ENCODE assay signal across 7 cellular contexts in the genomic region with DNA sequence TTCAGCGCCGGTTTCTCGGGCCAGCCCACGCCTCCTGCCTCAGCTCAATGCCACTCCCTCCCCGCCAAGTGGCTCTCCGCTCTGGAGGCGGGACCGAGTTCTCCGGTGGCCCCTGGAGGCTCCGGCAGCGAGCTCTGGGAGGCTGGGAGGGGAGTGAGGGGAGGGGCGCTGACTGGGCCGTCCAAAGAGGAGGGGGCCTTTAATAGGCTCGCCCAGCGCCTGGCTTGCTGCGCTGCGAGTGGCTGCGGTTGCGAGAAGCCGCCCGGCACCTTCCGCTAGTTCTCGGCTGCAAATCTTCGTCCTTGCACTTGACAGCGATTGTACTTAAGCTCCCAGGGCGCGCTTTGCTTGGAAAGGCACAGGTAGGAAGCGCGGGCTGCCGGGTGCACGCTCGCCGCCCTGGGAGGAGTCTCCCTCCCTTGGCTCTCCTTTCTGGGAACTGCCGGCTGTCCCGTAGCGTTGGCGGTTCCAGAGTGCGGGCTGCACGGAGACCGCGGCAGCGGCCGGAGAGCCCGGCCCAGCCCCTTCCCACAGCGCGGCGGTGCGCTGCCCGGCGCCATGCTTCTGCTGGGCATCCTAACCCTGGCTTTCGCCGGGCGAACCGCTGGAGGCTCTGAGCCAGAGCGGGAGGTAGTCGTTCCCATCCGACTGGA. TPM values are rescaled to one million over a fixed set of nuclear protein-coding genes. Genes with fewer than 3 reads are reported as not detected.
DNase-seq lines count a peak whose midpoint lies in the region; TF ChIP-seq lines count a peak whose summit lies in the region.

A gene with protein sequence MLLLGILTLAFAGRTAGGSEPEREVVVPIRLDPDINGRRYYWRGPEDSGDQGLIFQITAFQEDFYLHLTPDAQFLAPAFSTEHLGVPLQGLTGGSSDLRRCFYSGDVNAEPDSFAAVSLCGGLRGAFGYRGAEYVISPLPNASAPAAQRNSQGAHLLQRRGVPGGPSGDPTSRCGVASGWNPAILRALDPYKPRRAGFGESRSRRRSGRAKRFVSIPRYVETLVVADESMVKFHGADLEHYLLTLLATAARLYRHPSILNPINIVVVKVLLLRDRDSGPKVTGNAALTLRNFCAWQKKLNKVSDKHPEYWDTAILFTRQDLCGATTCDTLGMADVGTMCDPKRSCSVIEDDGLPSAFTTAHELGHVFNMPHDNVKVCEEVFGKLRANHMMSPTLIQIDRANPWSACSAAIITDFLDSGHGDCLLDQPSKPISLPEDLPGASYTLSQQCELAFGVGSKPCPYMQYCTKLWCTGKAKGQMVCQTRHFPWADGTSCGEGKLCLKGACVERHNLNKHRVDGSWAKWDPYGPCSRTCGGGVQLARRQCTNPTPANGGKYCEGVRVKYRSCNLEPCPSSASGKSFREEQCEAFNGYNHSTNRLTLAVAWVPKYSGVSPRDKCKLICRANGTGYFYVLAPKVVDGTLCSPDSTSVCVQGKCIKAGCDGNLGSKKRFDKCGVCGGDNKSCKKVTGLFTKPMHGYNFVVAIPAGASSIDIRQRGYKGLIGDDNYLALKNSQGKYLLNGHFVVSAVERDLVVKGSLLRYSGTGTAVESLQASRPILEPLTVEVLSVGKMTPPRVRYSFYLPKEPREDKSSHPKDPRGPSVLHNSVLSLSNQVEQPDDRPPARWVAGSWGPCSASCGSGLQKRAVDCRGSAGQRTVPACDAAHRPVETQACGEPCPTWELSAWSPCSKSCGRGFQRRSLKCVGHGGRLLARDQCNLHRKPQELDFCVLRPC (plus strand): TSS at position 230 of the 653 bp plus-strand sequence. CDS start 329 bp downstream, at position 559.

- POLR2A ChIA-PET in GM10248 (lab: Yijun Ruan, JAX) = no interaction called here

- no peak within 1 kb of the TSS for H3K23ac ChIP-seq in mesendoderm (ENCODE audit: low read length)

- no peak within 1 kb of the TSS for H4K8ac ChIP-seq in mesendoderm (ENCODE audit: low read depth, low read length)

- H3K27ac ChIP-seq in mesendoderm (ENCODE audit: low read depth, low read length) (no peak within 1 kb of the TSS), subcutaneous abdominal adipose tissue (ENCODE audit: low read depth, low read length) (peak within 1 kb of the TSS; percentile 85)

- H3K27me3 ChIP-seq in mesendoderm (ENCODE audit: insufficient read depth, low read length, poor library complexity) (no peaks in the 10 kb centered on the region), subcutaneous abdominal adipose tissue (ENCODE audit: control insufficient read depth in 5 of 5, insufficient read depth in 4 of 5, low read length in 5 of 5) (peaks cover 0 to 4% (median 0%) of the 10 kb centered on the region in 5 donors)

- H3K9me3 Mint-ChIP-seq in endothelial cell (ENCODE audit: unreplicated experiment) = no peaks in the 10 kb centered on the region

- H3K27me3 Mint-ChIP-seq in endothelial cell (ENCODE audit: unreplicated experiment) = peaks cover 12% of the 10 kb centered on the region

- H3K56ac ChIP-seq in mesendoderm (ENCODE audit: low read length) = peak within 1 kb of the TSS; percentile 71

- no peak within 1 kb of the TSS for H3K27ac Mint-ChIP-seq in endothelial cell (ENCODE audit: unreplicated experiment)

- H4K5ac ChIP-seq in mesendoderm (ENCODE audit: low read length) = no peak within 1 kb of the TSS

- no peaks in the 10 kb centered on the region for H3K79me1 ChIP-seq in mesendoderm (ENCODE audit: low read length)

- H3K79me2 ChIP-seq in mesendoderm (ENCODE audit: control insufficient read depth, insufficient read depth, low read length) = no peaks in the 10 kb centered on the region

- no peak within 1 kb of the TSS for H2BK5ac ChIP-seq in mesendoderm (ENCODE audit: low read length)

- peak within 1 kb of the TSS; percentile 70 for H3K9ac ChIP-seq in mesendoderm (ENCODE audit: low read length)
- H3K9ac ChIP-seq in subcutaneous abdominal adipose tissue (ENCODE audit: low read length in 5 of 5) = peak within 1 kb of the TSS in 4 of 5 donors; percentile 74 to 88 (median 80)

- H3K9me3 ChIP-seq in subcutaneous abdominal adipose tissue (ENCODE audit: control insufficient read depth in 5 of 5, low read length in 5 of 5) = no peaks in the 10 kb centered on the region

- no peak within 1 kb of the TSS for H3K4ac ChIP-seq in mesendoderm (ENCODE audit: low read depth, low read length)

- H3K4me2 ChIP-seq in mesendoderm (ENCODE audit: low read length) = peak within 1 kb of the TSS; percentile 94

- H2AK5ac ChIP-seq in mesendoderm (ENCODE audit: low read length) = no peak within 1 kb of the TSS

- H3K4me1 ChIP-seq in mesendoderm (ENCODE audit: control insufficient read depth, low read depth, low read length) (peaks cover 7% of the 10 kb centered on the region), subcutaneous abdominal adipose tissue (ENCODE audit: control insufficient read depth in 5 of 5, insufficient read depth in 5 of 5, low read length in 5 of 5) (peaks cover 8 to 57% (median 52%) of the 10 kb centered on the region in 5 donors)

- no peak within 1 kb of the TSS for H2BK15ac ChIP-seq in mesendoderm (replicated peaks; ENCODE audit: low read depth)

- WGBS in mesendoderm (ENCODE audit: extremely low coverage, insufficient coverage, low lambda C conversion rate) = no CpG with 5 or more reads among the region's 57 CpGs

- H3K4me3 Mint-ChIP-seq in endothelial cell (ENCODE audit: unreplicated experiment) = peak within 1 kb of the TSS; percentile 90

- CTCF ChIA-PET in GM10248 (lab: Yijun Ruan, JAX) = interaction anchor here (1.0 to 2.9 kb wide), 2 partner anchors 14 to 17 kb away, joined by 3 to 11 read pairs; no protein-coding TSS in a partner anchor

- H3K36me3 ChIP-seq in mesendoderm (ENCODE audit: control insufficient read depth, insufficient read depth, low read length) = no peaks in the 10 kb centered on the region
- no peaks in the 10 kb centered on the region for H3K36me3 ChIP-seq in subcutaneous abdominal adipose tissue (ENCODE audit: control insufficient read depth in 5 of 5, insufficient read depth in 5 of 5, low read length in 5 of 5)

- no peak within 1 kb of the TSS for H3K18ac ChIP-seq in mesendoderm (ENCODE audit: low read length)

- TF ChIP-seq CTCF in GM10248 (IDR thresholded peaks at IDR 0.05; ENCODE audit: control extremely low read depth, extremely low read depth, low read depth, missing control alignments) (no peak), endothelial cell (IDR thresholded peaks at IDR 0.05; ENCODE audit: unreplicated experiment) (no peak)

- no peak within 1 kb of the TSS for H2BK120ac ChIP-seq in mesendoderm (ENCODE audit: low read depth, low read length)

- peak within 1 kb of the TSS; percentile 32 for H3K4me3 ChIP-seq in mesendoderm (ENCODE audit: low read length)
- H3K4me3 ChIP-seq in subcutaneous abdominal adipose tissue (ENCODE audit: low read depth in 1 of 5, low read length in 5 of 5) = peak within 1 kb of the TSS; percentile 83 to 98 (median 90)

- peaks cover 14% of the 10 kb centered on the region for H3K4me1 Mint-ChIP-seq in endothelial cell (ENCODE audit: unreplicated experiment)

- DNase-seq in GM10248 (ENCODE audit: extremely low spot score) (peak; percentile 58), LHCN-M2 (ENCODE audit: low read depth) (peak; percentile 45), SW480 (ENCODE audit: low spot score) (peak; percentile 85), endothelial cell (ENCODE audit: low spot score) (peak; percentile 75), mesendoderm (peak; percentile 97)
- no peak for DNase-seq in activated effector memory CD4-positive, alpha-beta T cell treated with Interleukin-2 at 50 U/mL for 16 hours

- H3K36me3 Mint-ChIP-seq in endothelial cell (ENCODE audit: low read depth, unreplicated experiment) = no peaks in the 10 kb centered on the region

RNA-seq across cellular contexts. Expression of the gene that starts here (rescaled TPM):
- total RNA-seq in LHCN-M2 (2014; rRNA removed) = 0.58 and 0.92 TPM in 2 replicates
- polyA plus RNA-seq in LHCN-M2 (2012) = 0.10 TPM
- 4.9 TPM for total RNA-seq in endothelial cell (ENCODE audit: unreplicated experiment)
- polyA plus RNA-seq in mesendoderm (2013, experiment 1 of 2) = 2.5 TPM
- polyA plus RNA-seq in mesendoderm (2013, experiment 2 of 2) = 2.6 TPM

Comparison
In these comparisons a context has a peak if more than half of its experiments do, and no peak if none do; other contexts are left out.
1. Peak in DNase-seq in LHCN-M2; RNA of the gene not detected or under 1 TPM.